In genomic region chr11:65960824-65961266, GRCh38 we compare ENCODE assay signal across 6 cellular contexts. TPM values are rescaled to one million over a fixed set of nuclear protein-coding genes. Genes with fewer than 3 reads are reported as not detected.
A peak's percentile ranks its signal among the peaks of the same experiment; 100 is the strongest.
DNase-seq lines count a peak whose midpoint lies in the region; ATAC-seq and TF ChIP-seq lines count a peak whose summit lies in the region.

No MANE protein-coding gene starts in this region.

- peak overlapping the region; percentile 70 for H2AFZ ChIP-seq in neural progenitor cell (replicated peaks)

- no peaks in the 10 kb centered on the region for H3K9me3 Mint-ChIP-seq in neural progenitor cell

- H3K4me2 ChIP-seq in neural progenitor cell: peak overlapping the region; percentile 88

- H3F3A ChIP-seq in neural progenitor cell (ENCODE audit: low read depth): peaks cover 4% of the 10 kb centered on the region

- no peak for DNase-seq in HFF-Myc (ENCODE audit: extremely low read depth, low read depth)
- DNase-seq in breast epithelium (ENCODE audit: low spot score in 2 of 2): no peak
- DNase-seq in neural progenitor cell (ENCODE audit: low spot score): no peak
- no peak for DNase-seq in HPDE6-E6E7 (ENCODE audit: extremely low spot score)
- DNase-seq in amygdala (lab: John Stamatoyannopoulos, UW): no peak

- H3K9ac ChIP-seq in neural progenitor cell: peak overlapping the region; percentile 52

- peak overlapping the region; percentile 99 for H3K27ac Mint-ChIP-seq in neural progenitor cell

- TF ChIP-seq POLR2A in breast epithelium (IDR thresholded peaks at IDR 0.05): no peak

- H3K79me2 ChIP-seq in neural progenitor cell (ENCODE audit: low read depth): peaks cover 31% of the 10 kb centered on the region

- peak overlapping the region; percentile 98 for H3K4me3 Mint-ChIP-seq in neural progenitor cell

- peaks cover 0 to under 1% of the 10 kb centered on the region in 2 donors for H3K27me3 ChIP-seq in breast epithelium
- no peaks in the 10 kb centered on the region for H3K27me3 ChIP-seq in neural progenitor cell

- no peak for TF ChIP-seq CTCF in HFF-Myc (IDR thresholded peaks at IDR 0.05; ENCODE audit: low read depth, low read length, missing control alignments)
- no peak for TF ChIP-seq CTCF in breast epithelium (IDR thresholded peaks at IDR 0.05)
- no peak for TF ChIP-seq CTCF in neural progenitor cell (IDR thresholded peaks at IDR 0.05)

- peaks cover 5% of the 10 kb centered on the region for H3K36me3 ChIP-seq in breast epithelium
- no peaks in the 10 kb centered on the region for H3K36me3 ChIP-seq in neural progenitor cell

- H3K4me3 ChIP-seq in HFF-Myc (replicated peaks; ENCODE audit: low read depth, low read length): peak overlapping the region; percentile 89
- H3K4me3 ChIP-seq in breast epithelium: peak overlapping the region; percentile 90 to 100 (median 99)
- peak overlapping the region; percentile 93 for H3K4me3 ChIP-seq in neural progenitor cell

- H3K9me3 ChIP-seq in breast epithelium (no peaks in the 10 kb centered on the region), neural progenitor cell (ENCODE audit: low read depth) (no peaks in the 10 kb centered on the region)

- intact Hi-C loops in breast epithelium (cut with DNase I; ENCODE audit: low total_unique reads): loop anchor here (10.0 kb wide), 1 partner anchor 76 kb away; the partner anchor contains the start of gene FIBP

- H3K27me3 Mint-ChIP-seq in neural progenitor cell (ENCODE audit: insufficient read depth, low read depth): peaks cover 6% of the 10 kb centered on the region

- H3K36me3 Mint-ChIP-seq in neural progenitor cell: peaks cover 16% of the 10 kb centered on the region

- peak overlapping the region; percentile 91 for H3K27ac ChIP-seq in breast epithelium
- H3K27ac ChIP-seq in neural progenitor cell: peak overlapping the region; percentile 73

- peaks cover 15 to 16% of the 10 kb centered on the region in 2 donors for H3K4me1 ChIP-seq in breast epithelium
- H3K4me1 ChIP-seq in neural progenitor cell: peaks cover 9% of the 10 kb centered on the region

- no peak for ATAC-seq in GM21360 (IDR thresholded peaks at IDR 0.05; ENCODE audit: unreplicated experiment)

- peaks cover 24% of the 10 kb centered on the region for H3K4me1 Mint-ChIP-seq in neural progenitor cell

- peaks cover 18% of the 10 kb centered on the region for H4K20me1 ChIP-seq in neural progenitor cell (ENCODE audit: low read depth)

RNA-seq across cellular contexts. Expression of gene SART1, which starts 0.7 kb away (rescaled TPM):
- total RNA-seq in breast epithelium (10 to 100 TPM; 55.2 to 68.5 (median 55.9) TPM), neural progenitor cell (ENCODE audit: low replicate concordance) (8.6 and 39.5 TPM in 2 replicates)

RNA-seq across cellular contexts. Expression of gene TSGA10IP, which starts 15.6 kb away (rescaled TPM):
- total RNA-seq in breast epithelium (not detected), neural progenitor cell (ENCODE audit: low replicate concordance) (3.0 and 7.3 TPM in 2 replicates)

RNA-seq across cellular contexts. Expression of gene EIF1AD, which starts 41.1 kb away (rescaled TPM):
- total RNA-seq in breast epithelium (10 to 100 TPM; 31.0 to 33.1 (median 31.0) TPM), neural progenitor cell (ENCODE audit: low replicate concordance) (22.2 and 26.3 TPM in 2 replicates)

RNA-seq across cellular contexts. Expression of gene BANF1, which starts 41.5 kb away (rescaled TPM):
- total RNA-seq in breast epithelium (10 to 100 TPM; 15.7 to 42.0 (median 37.4) TPM), neural progenitor cell (ENCODE audit: low replicate concordance) (39.8 and 80.9 TPM in 2 replicates)

RNA-seq across cellular contexts. Expression of gene DRAP1, which starts 41.6 kb away (rescaled TPM):
- total RNA-seq in breast epithelium (10 to 100 TPM; 50.1 to 64.5 (median 51.5) TPM), neural progenitor cell (ENCODE audit: low replicate concordance) (51.0 and 74.8 TPM in 2 replicates)
